In genomic region chr1:144101397-144102050, GRCh38 we compare ENCODE assay signal across 9 cellular contexts.
DNase-seq lines count a peak whose midpoint lies in the region; ATAC-seq and TF ChIP-seq lines count a peak whose summit lies in the region.
"Had no signal": no experiment of that assay in that cellular context is flagged by ENCODE, and none has a peak within 500 bp of the region (broad histone marks: within the 10 kb centered on the region; RNA-seq: fewer than 3 reads in every experiment).

No MANE protein-coding gene starts in this region.

- no peaks in the 10 kb centered on the region; a peak in 1 of 7 replicates for H3K36me3 Mint-ChIP-seq in H9 (ENCODE audit: insufficient read depth in 1 of 3, low read depth in 3 of 3)
- no peaks in the 10 kb centered on the region for H3K36me3 Mint-ChIP-seq in glutamatergic neuron (ENCODE audit: unreplicated experiment)

- H2BK20ac ChIP-seq in H9 (ENCODE audit: low read depth, low read length, poor library complexity, severe bottlenecking) = no peak overlapping the region

- H4K5ac ChIP-seq in H9 (ENCODE audit: insufficient read length, low read depth, low read length) = no peak overlapping the region

- no peak overlapping the region for H2AK5ac ChIP-seq in H9 (ENCODE audit: insufficient read length, low read length)

- no peaks in the 10 kb centered on the region for H3K79me2 ChIP-seq in H9 (ENCODE audit: insufficient read depth, low read length)

- H2BK15ac ChIP-seq in H9 (ENCODE audit: low read depth, low read length) = no peak overlapping the region

- H3K27ac ChIP-seq in H9 (ENCODE audit: insufficient read length, low read depth, low read length) = no peak overlapping the region
- no peak overlapping the region for H3K27ac ChIP-seq in spleen

- peak overlapping the region; percentile 69 for H2BK120ac ChIP-seq in H9 (ENCODE audit: low read depth, low read length, poor library complexity, severe bottlenecking)

- peak overlapping the region; percentile 79 for H2BK5ac ChIP-seq in H9 (ENCODE audit: insufficient read length, low read length)

- peak overlapping the region; percentile 96 for H3K18ac ChIP-seq in H9 (ENCODE audit: insufficient read length, low read depth, low read length)

- H3K56ac ChIP-seq in H9 (ENCODE audit: insufficient read length, low read depth, low read length) = no peak overlapping the region

- no CpG with 5 or more reads among the region's 8 CpGs for whole genome bisulfite sequencing in H9 (ENCODE audit: extremely low coverage, insufficient read length, low lambda C conversion rate)
- 74 to 83% (median 80%) methylated on average over 8 of the region's 8 CpGs for WGBS in spleen, 5 donors

- TF ChIP-seq CTCF in H9 (conservative IDR thresholded peaks at IDR 0.05) = no peak
- TF ChIP-seq CTCF in glutamatergic neuron (IDR thresholded peaks at IDR 0.05; ENCODE audit: partially characterized antibody, unreplicated experiment) = no peak
- TF ChIP-seq CTCF in spleen (IDR thresholded peaks at IDR 0.05 in 8 of 11, conservative IDR thresholded peaks at IDR 0.05 in 3 of 11) = no peak
- no peak for TF ChIP-seq CTCF in GM10266 (IDR thresholded peaks at IDR 0.05; ENCODE audit: control insufficient read depth, insufficient read depth, low read depth, missing control alignments)

- H3K9ac ChIP-seq in H9 (ENCODE audit: extremely low read depth, insufficient read length, low read length) = no peak overlapping the region

- H3K9me3 Mint-ChIP-seq in H9 (peaks cover 11 to 18% of the 10 kb centered on the region in 2 experiments; a peak in 3 of 5 replicates), glutamatergic neuron (ENCODE audit: unreplicated experiment) (no peaks in the 10 kb centered on the region)

- H3K4me2 ChIP-seq in H9 (ENCODE audit: insufficient read depth, insufficient read length, low read length) = no peak overlapping the region

- no peak overlapping the region for H3K4me3 Mint-ChIP-seq in H9
- H3K4me3 Mint-ChIP-seq in glutamatergic neuron (ENCODE audit: unreplicated experiment) = no peak overlapping the region
- H3K4me3 Mint-ChIP-seq: brain had no signal

- H3K4ac ChIP-seq in H9 (ENCODE audit: low read depth, low read length) = peak overlapping the region; percentile 98; the same call in 1 of the 2 replicates

- no peak for TF ChIP-seq POLR2A in spleen (IDR thresholded peaks at IDR 0.05)

- intact Hi-C loops in spleen (cut with DNase I; ENCODE audit: low total_unique reads) = no loop called here

- H3K23ac ChIP-seq in H9 (ENCODE audit: insufficient read length, low read depth, low read length) = no peak overlapping the region

- no peak overlapping the region for H3K4me3 ChIP-seq in spleen

- H2AFZ ChIP-seq in H9 (ENCODE audit: low read length) = no peak overlapping the region

- no peaks in the 10 kb centered on the region for H3K79me1 ChIP-seq in H9 (ENCODE audit: insufficient read depth, low read depth, low read length, poor library complexity, severe bottlenecking)

- peak overlapping the region; percentile 84; the same call in 1 of the 2 replicates for H3K14ac ChIP-seq in H9 (ENCODE audit: insufficient read depth, low read length)

- no peaks in the 10 kb centered on the region for H3K4me1 Mint-ChIP-seq in H9
- H3K4me1 Mint-ChIP-seq in glutamatergic neuron (ENCODE audit: low read depth, unreplicated experiment) = no peaks in the 10 kb centered on the region
- H3K4me1 Mint-ChIP-seq: brain had no signal

- H3T11ph ChIP-seq in H9 (ENCODE audit: low read length) = no peak overlapping the region

- H3K9me3 ChIP-seq in H9 (ENCODE audit: control insufficient read depth, low read depth, low read length) = no peaks in the 10 kb centered on the region
- peaks cover 0 to 13% (median 0%) of the 10 kb centered on the region in 8 donors for H3K9me3 ChIP-seq in spleen

- no peaks in the 10 kb centered on the region for H3K4me1 ChIP-seq in H9 (ENCODE audit: insufficient read depth, low read length)
- no peaks in the 10 kb centered on the region for H3K4me1 ChIP-seq in spleen

- no peak for ATAC-seq in HG03460 (IDR thresholded peaks at IDR 0.05; ENCODE audit: unreplicated experiment)

- no peak overlapping the region for H2BK12ac ChIP-seq in H9 (ENCODE audit: insufficient read length, low read depth, low read length)

- peak; percentile 36 for DNase-seq in H9
- peak; percentile 1 for DNase-seq in activated T-cell treated with anti-CD3 and anti-CD28 coated beads for 1 hour (ENCODE audit: low read depth)
- peak; percentile 18 for DNase-seq in glutamatergic neuron
- peak; percentile 84 for DNase-seq in spleen
- no peak for DNase-seq in GM10266 (ENCODE audit: extremely low spot score)
- DNase-seq in stimulated activated naive CD4-positive, alpha-beta T cell (lab: John Stamatoyannopoulos, UW) = no peak
- no peak for DNase-seq in NCI-H2227 (lab: John Stamatoyannopoulos, UW; ENCODE audit: unreplicated experiment)

- H3K27ac Mint-ChIP-seq in H9 (no peak overlapping the region), glutamatergic neuron (ENCODE audit: unreplicated experiment) (no peak overlapping the region)
- H3K27ac Mint-ChIP-seq: brain had no signal

- peaks cover 4% of the 10 kb centered on the region for H3K23me2 ChIP-seq in H9 (ENCODE audit: insufficient read length, low read depth, low read length, poor library complexity, severe bottlenecking)

- H3K27me3 ChIP-seq in H9 (ENCODE audit: insufficient read depth, low read length) (no peaks in the 10 kb centered on the region), spleen (replicated peaks in 1 of 7) (no peaks in the 10 kb centered on the region)

- H3K36me3 ChIP-seq in spleen = no peaks in the 10 kb centered on the region

- H4K8ac ChIP-seq in H9 (replicated peaks; ENCODE audit: insufficient read length, low read depth, low read length) = no peak overlapping the region

- peak overlapping the region; percentile 99 for H4K91ac ChIP-seq in H9 (ENCODE audit: insufficient read length, low read depth, low read length)

- H3K27me3 Mint-ChIP-seq in H9 (ENCODE audit: low read depth) = no peaks in the 10 kb centered on the region
- H3K27me3 Mint-ChIP-seq in glutamatergic neuron (ENCODE audit: unreplicated experiment) = peaks cover 5% of the 10 kb centered on the region

- no peaks in the 10 kb centered on the region for H4K20me1 ChIP-seq in H9 (ENCODE audit: control insufficient read depth, insufficient read depth, insufficient read length)

Comparison
In these comparisons a context has a peak if more than half of its experiments do, and no peak if none do; other contexts are left out.
1. DNase-seq: peak in H9 (single experiment), activated T-cell treated with anti-CD3 and anti-CD28 coated beads for 1 hour (single experiment), glutamatergic neuron (single experiment) and spleen (single experiment); none in GM10266 (single experiment), stimulated activated naive CD4-positive, alpha-beta T cell (0 of 6) and NCI-H2227 (single experiment).